Comparison of ENCODE assay signal across 9 cellular contexts in genomic region chr21:34510148-34511142, GRCh38. TPM values are rescaled to one million over a fixed set of nuclear protein-coding genes. Genes with fewer than 3 reads are reported as not detected.
DNase-seq lines count a peak whose midpoint lies in the region; ATAC-seq, FAIRE-seq and TF ChIP-seq lines count a peak whose summit lies in the region.
"Had no signal": no experiment of that assay in that cellular context is flagged by ENCODE, and none has a peak within 500 bp of the region (broad histone marks: within the 10 kb centered on the region; RNA-seq: fewer than 3 reads in every experiment).

No MANE protein-coding gene starts in this region.

- no peak overlapping the region for H3K4me3 ChIP-seq in KMS-11 (IDR thresholded peaks at IDR 0.05; ENCODE audit: insufficient read depth, low read depth, low read length)
- H3K4me3 ChIP-seq in SJSA1, result no peak overlapping the region
- no peak overlapping the region for H3K4me3 ChIP-seq in bronchial epithelial cell (ENCODE audit: low read depth, low read length)
- peak overlapping the region in 1 of 2 donors; percentile 58 for H3K4me3 ChIP-seq in left lung

- no peaks in the 10 kb centered on the region for H3K79me2 ChIP-seq in KMS-11 (ENCODE audit: insufficient read depth, low read depth)

- peak; percentile 92 for ATAC-seq in left lung
- ATAC-seq in HG03521 (IDR thresholded peaks at IDR 0.05; ENCODE audit: unreplicated experiment), result no peak

- FAIRE-seq in bronchial epithelial cell (lab: Jason Lieb, UNC), result peak; percentile 72
- FAIRE-seq: A204.1 had no signal

- H2AFZ ChIP-seq in KMS-11 (ENCODE audit: low read depth), result no peak overlapping the region

- no peaks in the 10 kb centered on the region for H4K20me1 ChIP-seq in KMS-11 (ENCODE audit: insufficient read depth)

- DNase-seq in DMS 273 (lab: John Stamatoyannopoulos, UW; ENCODE audit: unreplicated experiment) (peak; percentile 52), DMS 273 treated with DMSO at 0.1 percent for 48 hours (lab: John Stamatoyannopoulos, UW) (no peak), SJSA1 (ENCODE audit: low read depth in 1 of 2, low spot score in 2 of 2) (peak; percentile 68 to 81), bronchial epithelial cell (ENCODE audit: low read depth) (peak; percentile 55), left lung (peak; percentile 82 to 94)
- peak in 2 of 3 experiments; percentile 22 to 27 for DNase-seq in stimulated activated CD4-positive, alpha-beta T cell treated with anti-CD3 and anti-CD28 coated beads, TNF-alpha, amount 100 ng/mL, for 4 hours (ENCODE audit: low read depth in 3 of 3)

- H3K27ac ChIP-seq in KMS-11 (no peak overlapping the region), SJSA1 (no peak overlapping the region), left lung (peak overlapping the region; percentile 80 to 89)

- intact Hi-C loops in left lung (cut with DNase I), result no loop called here

- TF ChIP-seq CTCF in KMS-11 (conservative IDR thresholded peaks at IDR 0.05; ENCODE audit: low read depth, low read length) (peak; percentile 52), bronchial epithelial cell (IDR thresholded peaks at IDR 0.05; ENCODE audit: insufficient read depth, low read length, severe bottlenecking) (peak; percentile 87), left lung (IDR thresholded peaks at IDR 0.05) (peak; percentile 63 to 85)

- H3K4me2 ChIP-seq in KMS-11, result no peak overlapping the region

- H3K9me3 ChIP-seq in SJSA1 (replicated peaks) (no peaks in the 10 kb centered on the region), left lung (no peaks in the 10 kb centered on the region)

- H3K9ac ChIP-seq in KMS-11, result no peak overlapping the region

- H3K4me1 ChIP-seq in KMS-11 (ENCODE audit: low read depth, poor library complexity, severe bottlenecking) (no peaks in the 10 kb centered on the region), SJSA1 (replicated peaks) (no peaks in the 10 kb centered on the region), left lung (peaks cover 4 to 48% of the 10 kb centered on the region in 2 donors)

- no peaks in the 10 kb centered on the region for H3K36me3 ChIP-seq in KMS-11 (ENCODE audit: insufficient read depth)
- H3K36me3 ChIP-seq in SJSA1, result peaks cover 13% of the 10 kb centered on the region
- no peaks in the 10 kb centered on the region for H3K36me3 ChIP-seq in bronchial epithelial cell (ENCODE audit: control insufficient read depth, insufficient read depth, low read length)
- H3K36me3 ChIP-seq in left lung, result peaks cover 0 to 48% of the 10 kb centered on the region in 2 donors

- H3K27me3 ChIP-seq in KMS-11 (ENCODE audit: insufficient read depth, low read depth) (no peaks in the 10 kb centered on the region), SJSA1 (replicated peaks) (no peaks in the 10 kb centered on the region), bronchial epithelial cell (ENCODE audit: control insufficient read depth, insufficient read depth, low read length) (no peaks in the 10 kb centered on the region), left lung (no peaks in the 10 kb centered on the region)

RNA-seq across cellular contexts. Expression of gene KCNE1, which starts 1.6 kb away (rescaled TPM):
- 0.16 and 2.2 TPM in 2 replicates for total RNA-seq in SJSA1 (2014; rRNA removed; shearing (Covaris generic))
- total RNA-seq in bronchial epithelial cell (0.26 and 1.0 TPM in 2 replicates), left lung (10 to 100 TPM in 1 of 2 donors, 1 to 10 TPM in 1; 3.8 to 21.2 TPM)

Comparison
In these comparisons a context has a peak if more than half of its experiments do, and no peak if none do; other contexts are left out.
1. H3K27ac ChIP-seq: peak in left lung (2 of 2); none in KMS-11 (single experiment) and SJSA1 (single experiment).
2. Peak in every context shown above with its lines, with median percentiles within 50 percentile points of each other: CTCF ChIP-seq.